In the genomic region with DNA sequence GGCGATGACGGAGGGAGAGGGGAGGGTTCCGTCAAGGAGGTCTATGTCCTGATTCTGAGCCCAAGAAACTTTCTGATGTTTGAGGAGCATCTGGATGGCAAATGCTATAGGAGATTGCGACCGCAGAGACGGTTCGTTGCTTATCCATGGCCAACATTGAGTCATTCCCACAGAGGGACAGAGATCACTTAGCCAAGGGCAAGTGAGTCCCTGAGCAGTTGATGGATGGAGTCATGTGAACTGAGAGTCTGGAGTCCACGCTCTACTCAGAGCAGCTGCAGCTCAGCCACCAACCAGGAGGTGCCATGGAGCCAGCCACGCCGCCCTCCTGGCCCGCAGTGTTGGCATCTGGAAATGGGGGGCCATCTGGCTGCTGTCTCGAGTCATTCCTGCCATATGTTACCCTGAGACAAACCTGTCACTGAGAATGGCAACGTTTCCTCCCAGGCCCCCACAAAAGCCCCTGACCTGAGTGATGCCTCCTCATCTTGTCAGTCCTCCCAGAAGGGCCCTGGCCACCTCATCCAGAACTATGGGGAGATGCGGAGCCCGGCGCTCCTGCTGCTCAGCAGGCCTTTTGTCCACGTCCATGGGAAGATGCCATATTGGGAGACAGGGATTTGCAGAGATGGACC, we compare ENCODE assay signal across 1 cellular context.
TF ChIP-seq lines count a peak whose summit lies in the region.

No MANE protein-coding gene starts in this region.

TF ChIP-seq in HepG2, 621 proteins besides CTCF, POLR2A, EP300 and RAD21 (continued from another document):
- TF ChIP-seq, protein P1, sequence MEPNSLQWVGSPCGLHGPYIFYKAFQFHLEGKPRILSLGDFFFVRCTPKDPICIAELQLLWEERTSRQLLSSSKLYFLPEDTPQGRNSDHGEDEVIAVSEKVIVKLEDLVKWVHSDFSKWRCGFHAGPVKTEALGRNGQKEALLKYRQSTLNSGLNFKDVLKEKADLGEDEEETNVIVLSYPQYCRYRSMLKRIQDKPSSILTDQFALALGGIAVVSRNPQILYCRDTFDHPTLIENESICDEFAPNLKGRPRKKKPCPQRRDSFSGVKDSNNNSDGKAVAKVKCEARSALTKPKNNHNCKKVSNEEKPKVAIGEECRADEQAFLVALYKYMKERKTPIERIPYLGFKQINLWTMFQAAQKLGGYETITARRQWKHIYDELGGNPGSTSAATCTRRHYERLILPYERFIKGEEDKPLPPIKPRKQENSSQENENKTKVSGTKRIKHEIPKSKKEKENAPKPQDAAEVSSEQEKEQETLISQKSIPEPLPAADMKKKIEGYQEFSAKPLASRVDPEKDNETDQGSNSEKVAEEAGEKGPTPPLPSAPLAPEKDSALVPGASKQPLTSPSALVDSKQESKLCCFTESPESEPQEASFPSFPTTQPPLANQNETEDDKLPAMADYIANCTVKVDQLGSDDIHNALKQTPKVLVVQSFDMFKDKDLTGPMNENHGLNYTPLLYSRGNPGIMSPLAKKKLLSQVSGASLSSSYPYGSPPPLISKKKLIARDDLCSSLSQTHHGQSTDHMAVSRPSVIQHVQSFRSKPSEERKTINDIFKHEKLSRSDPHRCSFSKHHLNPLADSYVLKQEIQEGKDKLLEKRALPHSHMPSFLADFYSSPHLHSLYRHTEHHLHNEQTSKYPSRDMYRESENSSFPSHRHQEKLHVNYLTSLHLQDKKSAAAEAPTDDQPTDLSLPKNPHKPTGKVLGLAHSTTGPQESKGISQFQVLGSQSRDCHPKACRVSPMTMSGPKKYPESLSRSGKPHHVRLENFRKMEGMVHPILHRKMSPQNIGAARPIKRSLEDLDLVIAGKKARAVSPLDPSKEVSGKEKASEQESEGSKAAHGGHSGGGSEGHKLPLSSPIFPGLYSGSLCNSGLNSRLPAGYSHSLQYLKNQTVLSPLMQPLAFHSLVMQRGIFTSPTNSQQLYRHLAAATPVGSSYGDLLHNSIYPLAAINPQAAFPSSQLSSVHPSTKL (CRISPR knock-in tag; IDR thresholded peaks at IDR 0.05) = 0 out of 2 replicates have a peak, but pooled peaks have one; percentile 29
- TF ChIP-seq HNF4A (CRISPR knock-in tag; IDR thresholded peaks at IDR 0.05) = peak; percentile 59
- TF ChIP-seq, protein P2, sequence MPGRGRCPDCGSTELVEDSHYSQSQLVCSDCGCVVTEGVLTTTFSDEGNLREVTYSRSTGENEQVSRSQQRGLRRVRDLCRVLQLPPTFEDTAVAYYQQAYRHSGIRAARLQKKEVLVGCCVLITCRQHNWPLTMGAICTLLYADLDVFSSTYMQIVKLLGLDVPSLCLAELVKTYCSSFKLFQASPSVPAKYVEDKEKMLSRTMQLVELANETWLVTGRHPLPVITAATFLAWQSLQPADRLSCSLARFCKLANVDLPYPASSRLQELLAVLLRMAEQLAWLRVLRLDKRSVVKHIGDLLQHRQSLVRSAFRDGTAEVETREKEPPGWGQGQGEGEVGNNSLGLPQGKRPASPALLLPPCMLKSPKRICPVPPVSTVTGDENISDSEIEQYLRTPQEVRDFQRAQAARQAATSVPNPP (CRISPR knock-in tag; IDR thresholded peaks at IDR 0.05) = no peak
- TF ChIP-seq ARNTL (CRISPR knock-in tag; IDR thresholded peaks at IDR 0.05) = no peak
- 0 out of 2 replicates have a peak, but pooled peaks have one; percentile 25 for TF ChIP-seq ZNF644 (CRISPR knock-in tag; IDR thresholded peaks at IDR 0.05; ENCODE audit: low read depth)
- no peak for TF ChIP-seq GABPB1 (CRISPR knock-in tag; IDR thresholded peaks at IDR 0.05)
- TF ChIP-seq ZNF687 (CRISPR knock-in tag; IDR thresholded peaks at IDR 0.05) = 0 out of 2 replicates have a peak, but pooled peaks have one; percentile 21
- no peak for TF ChIP-seq PHF21A (CRISPR knock-in tag; IDR thresholded peaks at IDR 0.05)
- no peak for TF ChIP-seq IRF2 (CRISPR knock-in tag; IDR thresholded peaks at IDR 0.05)
- no peak for TF ChIP-seq RBAK (CRISPR knock-in tag; IDR thresholded peaks at IDR 0.05)
- peak; percentile 39; the same call in 1 of the 2 replicates for TF ChIP-seq CEBPB (IDR thresholded peaks at IDR 0.05; ENCODE audit: borderline replicate concordance, low read depth, low read length)
- no peak for TF ChIP-seq SNAPC4 (CRISPR knock-in tag; IDR thresholded peaks at IDR 0.05)
- no peak for TF ChIP-seq BHLHE40 (IDR thresholded peaks at IDR 0.05; ENCODE audit: low read length)
- TF ChIP-seq FOXP1 (IDR thresholded peaks at IDR 0.05) = no peak
- TF ChIP-seq FOXP1 (CRISPR knock-in tag; IDR thresholded peaks at IDR 0.05) = no peak
- no peak for TF ChIP-seq POLR2G (IDR thresholded peaks at IDR 0.05; ENCODE audit: low read depth, low read length)
- no peak for TF ChIP-seq ZFY (CRISPR knock-in tag; IDR thresholded peaks at IDR 0.05)
- TF ChIP-seq AKAP8 (CRISPR knock-in tag; IDR thresholded peaks at IDR 0.05) = no peak
